8 cellular contexts compared by ENCODE assay signal in the genomic region with DNA sequence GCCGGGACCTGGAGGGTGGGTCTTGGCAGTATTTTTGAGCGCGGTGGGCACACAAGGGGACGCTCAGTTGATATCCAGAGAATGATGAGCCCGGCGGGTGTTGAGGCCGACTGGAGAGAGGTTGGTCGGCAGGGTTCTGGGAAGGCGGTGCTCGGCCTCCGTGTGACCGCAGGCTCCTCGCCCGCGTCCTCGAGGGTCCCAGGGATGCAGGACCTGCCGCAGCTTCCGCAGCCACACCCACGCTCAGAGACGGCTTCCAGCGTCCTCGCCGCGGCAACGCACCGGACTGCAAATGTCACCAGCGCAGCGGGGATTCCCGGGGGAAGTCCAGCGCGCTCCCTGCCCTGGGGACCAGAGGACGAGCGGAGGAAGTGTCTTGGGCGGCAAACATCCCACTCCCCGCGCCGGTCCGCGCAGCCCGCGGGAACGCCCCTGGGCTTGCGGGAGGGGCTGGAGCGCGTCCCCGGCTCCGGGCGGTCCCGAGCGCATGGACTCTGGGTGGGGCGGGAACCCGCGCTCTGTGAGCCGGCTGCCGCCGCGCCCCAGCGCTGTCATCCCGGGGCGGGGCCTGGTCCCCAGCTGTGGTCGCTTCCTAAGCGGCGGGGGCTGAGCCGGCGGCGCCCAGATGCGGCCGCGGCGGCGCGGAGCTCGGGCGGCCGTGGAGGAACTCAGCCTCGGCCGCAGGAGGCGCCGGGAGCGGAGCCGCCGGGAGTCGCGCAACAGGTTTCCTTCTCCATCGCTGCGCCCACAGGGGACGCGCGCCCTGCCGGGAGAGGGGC. TPM values are rescaled to one million over a fixed set of nuclear protein-coding genes. Genes with fewer than 3 reads are reported as not detected.
DNase-seq lines count a peak whose midpoint lies in the region; ATAC-seq and TF ChIP-seq lines count a peak whose summit lies in the region.

A gene (plus strand): TSS at position 624 of the 779 bp plus-strand sequence. CDS start 36,111 bp downstream, outside the sequence.

- no peaks in the 10 kb centered on the region for H3K9me3 Mint-ChIP-seq in endothelial cell (ENCODE audit: unreplicated experiment)

- DNase-seq in DMS53 (lab: John Stamatoyannopoulos, UW): peak; percentile 80
- DNase-seq in DMS53 treated with DMSO at 0.1 percent for 48 hours (lab: John Stamatoyannopoulos, UW; ENCODE audit: unreplicated experiment): no peak
- peak; percentile 88 for DNase-seq in NCI-H748 (lab: John Stamatoyannopoulos, UW; ENCODE audit: unreplicated experiment)
- DNase-seq in activated CD8-positive, alpha-beta memory T cell treated with anti-CD3 and anti-CD28 coated beads for 24 hours: peak; percentile 91
- peak; percentile 39 for DNase-seq in endothelial cell (ENCODE audit: low spot score)
- peak; percentile 58 for DNase-seq in mucosa of gallbladder (ENCODE audit: low spot score)
- peak; percentile 46 to 71 for DNase-seq in stimulated activated CD8-positive, alpha-beta memory T cell treated with anti-CD3 and anti-CD28 coated beads, Interleukin-4, amount 100 ng/mL, for 4 hours (ENCODE audit: low read depth in 2 of 2, low spot score in 1 of 2)

- ATAC-seq in HG02970 (IDR thresholded peaks at IDR 0.05; ENCODE audit: low FRiP score, unreplicated experiment): peak; percentile 69

- H3K4me1 Mint-ChIP-seq in endothelial cell (ENCODE audit: unreplicated experiment): peaks cover 6% of the 10 kb centered on the region

- H3K27ac Mint-ChIP-seq in endothelial cell (ENCODE audit: unreplicated experiment): no peak within 1 kb of the TSS

- TF ChIP-seq CTCF in endothelial cell (IDR thresholded peaks at IDR 0.05; ENCODE audit: unreplicated experiment): no peak

- H3K36me3 Mint-ChIP-seq in endothelial cell (ENCODE audit: low read depth, unreplicated experiment): no peaks in the 10 kb centered on the region

- H3K4me3 Mint-ChIP-seq in endothelial cell (ENCODE audit: unreplicated experiment): peak within 1 kb of the TSS; percentile 85

- peaks cover 6% of the 10 kb centered on the region for H3K27me3 Mint-ChIP-seq in endothelial cell (ENCODE audit: unreplicated experiment)

RNA-seq across cellular contexts. Expression of the gene that starts here (rescaled TPM):
- not detected for total RNA-seq in endothelial cell (ENCODE audit: unreplicated experiment)
- 2.9 TPM for total RNA-seq in mucosa of gallbladder

Comparison
In these comparisons a context has a peak if more than half of its experiments do, and no peak if none do; other contexts are left out.
1. Peak in DNase-seq in endothelial cell; RNA of the gene not detected or under 1 TPM.